ENCODE assay signal across 26 cellular contexts in the genomic region with DNA sequence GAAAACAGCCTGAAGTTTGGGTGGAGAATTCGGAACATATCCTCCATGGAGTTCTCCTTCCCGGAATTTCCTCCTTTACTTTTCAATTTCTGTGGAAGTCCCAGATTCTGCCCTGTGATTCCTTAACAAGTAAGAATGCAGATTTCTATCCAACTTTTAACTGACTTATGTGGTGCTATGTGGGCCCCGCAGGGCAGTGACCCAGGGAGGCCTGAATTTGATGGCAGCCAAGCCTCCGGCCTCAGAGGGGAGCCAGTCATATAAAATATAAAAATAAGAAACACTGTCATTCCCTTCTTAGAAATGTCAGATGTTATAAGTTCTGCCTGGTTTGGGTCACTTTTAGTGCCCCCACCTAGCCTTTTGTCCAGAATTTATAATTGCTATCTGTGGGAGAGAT.
"Had no signal": no experiment of that assay in that cellular context is flagged by ENCODE, and none has a peak within 500 bp of the region (broad histone marks: within the 10 kb centered on the region; RNA-seq: fewer than 3 reads in every experiment).

No MANE protein-coding gene starts in this region.

- ATAC-seq: activated CD4-positive, CD25-positive, alpha-beta regulatory T cell treated with anti-CD3 and anti-CD28 coated beads, Interleukin-2, amount 50 U/mL, for 24 hours; activated CD8-positive, alpha-beta memory T cell treated with anti-CD3 and anti-CD28 coated beads, Interleukin-2, amount 10 ng/mL, durations not matched to agents 7 days and 5 days; activated CD8-positive, alpha-beta T cell treated with anti-CD3 and anti-CD28 coated beads, Interleukin-2, amount 10 ng/mL, durations not matched to agents 7 days and 5 days; effector memory CD8-positive, alpha-beta T cell; gastroesophageal sphincter; T-helper 17 cell had no signal

- H3K4me3 ChIP-seq: coronary artery, dorsolateral prefrontal cortex, esophagus squamous epithelium, gastroesophageal sphincter had no signal

- H3K27ac ChIP-seq: brain microvascular endothelial cell, coronary artery, dorsolateral prefrontal cortex, esophagus squamous epithelium, gastroesophageal sphincter, WERI-Rb-1 had no signal

- DNase-seq: activated B cell treated with CpG ODN at 0.5 μM for 24 hours; activated CD4-positive, alpha-beta memory T cell treated with anti-CD3 and anti-CD28 coated beads for 36 hours; activated CD4-positive, alpha-beta T cell treated with anti-CD3 and anti-CD28 coated beads for 48 hours; activated CD8-positive, alpha-beta memory T cell treated with anti-CD3 and anti-CD28 coated beads, Interleukin-2, amount 10 ng/mL, durations not matched to agents 7 days and 5 days; activated CD8-positive, alpha-beta memory T cell treated with anti-CD3 and anti-CD28 coated beads, Interleukin-2, amount 50 U/mL, for 4 hours; activated CD8-positive, alpha-beta T cell treated with anti-CD3 and anti-CD28 coated beads, Interleukin-2, amount 10 ng/mL, durations not matched to agents 7 days and 5 days; activated gamma-delta T cell treated with Interleukin-2 at 50 U/mL for 16 hours; activated naive CD4-positive, alpha-beta T cell treated with anti-CD3 and anti-CD28 coated beads, Interleukin-2, amount 50 U/mL, for 16 hours; activated naive CD4-positive, alpha-beta T cell treated with Interleukin-2 at 50 U/mL for 16 hours; activated T-cell treated with anti-CD3 and anti-CD28 coated beads, Interleukin-2, amount 50 U/mL, for 1 hour; activated T-cell treated with anti-CD3 and anti-CD28 coated beads, Interleukin-2, amount 50 U/mL, for 48 hours; amniotic stem cell; anterior cingulate cortex; brain microvascular endothelial cell; dorsolateral prefrontal cortex; effector memory CD8-positive, alpha-beta T cell; erythroblast; esophagus squamous epithelium; foreskin melanocyte; T-helper 1 cell; T-helper 17 cell; T1000; WERI-Rb-1 had no signal

- H3K27me3 ChIP-seq: brain microvascular endothelial cell, dorsolateral prefrontal cortex, gastroesophageal sphincter had no signal

- H3K9me3 ChIP-seq: esophagus squamous epithelium, gastroesophageal sphincter had no signal

- H3K36me3 ChIP-seq: brain microvascular endothelial cell, esophagus squamous epithelium, gastroesophageal sphincter, WERI-Rb-1 had no signal

- H3K4me1 ChIP-seq: esophagus squamous epithelium, gastroesophageal sphincter had no signal
